Comparison of ENCODE assay signal across 13 cellular contexts in the genomic region with DNA sequence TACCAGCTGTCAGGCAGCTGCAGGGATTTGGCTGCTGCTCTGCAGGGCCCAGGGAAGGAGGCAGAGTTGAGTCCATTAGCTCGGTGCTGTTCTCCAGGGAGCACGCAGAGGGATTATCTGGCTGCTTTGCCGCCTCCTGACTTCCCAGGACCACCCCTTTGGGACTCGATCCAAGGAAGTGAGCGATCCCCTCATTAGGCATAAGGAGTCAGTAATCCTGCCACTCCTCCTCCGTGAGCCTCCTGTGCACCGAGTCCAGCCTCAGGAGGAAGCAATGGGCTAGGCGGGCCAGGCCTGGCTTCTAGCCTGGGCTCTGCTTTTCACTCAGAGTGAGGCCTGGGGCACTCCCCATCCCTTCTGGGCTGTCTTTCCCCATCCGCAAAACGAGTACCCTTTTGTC.
DNase-seq lines count a peak whose midpoint lies in the region; ATAC-seq and TF ChIP-seq lines count a peak whose summit lies in the region.
"Had no signal": no experiment of that assay in that cellular context is flagged by ENCODE, and none has a peak within 500 bp of the region (broad histone marks: within the 10 kb centered on the region; RNA-seq: fewer than 3 reads in every experiment).

No MANE protein-coding gene starts in this region.

- no peaks in the 10 kb centered on the region for H3K36me3 Mint-ChIP-seq in MCF 10A (ENCODE audit: insufficient read depth, unreplicated experiment)

- H3K4me1 ChIP-seq in gastroesophageal sphincter (peaks cover 0 to 32% (median 4%) of the 10 kb centered on the region in 3 donors), spleen (no peaks in the 10 kb centered on the region), upper lobe of left lung (no peaks in the 10 kb centered on the region), tibial nerve (peaks cover 0 to 8% (median 3%) of the 10 kb centered on the region in 4 donors)

- H3K4me3 ChIP-seq in gastroesophageal sphincter = no peak overlapping the region
- no peak overlapping the region for H3K4me3 ChIP-seq in spleen
- no peak overlapping the region for H3K4me3 ChIP-seq in upper lobe of left lung
- no peak overlapping the region for H3K4me3 ChIP-seq in tibial nerve
- H3K4me3 ChIP-seq: dorsolateral prefrontal cortex, skin epidermis, thyroid gland had no signal

- ATAC-seq in gastroesophageal sphincter = peak; percentile 22
- no peak for ATAC-seq in upper lobe of left lung (ENCODE audit: low FRiP score in 2 of 2)

- H3K27me3 ChIP-seq in gastroesophageal sphincter = no peaks in the 10 kb centered on the region
- peaks cover 0 to 7% (median 0%) of the 10 kb centered on the region in 7 donors for H3K27me3 ChIP-seq in spleen (replicated peaks in 1 of 7)
- H3K27me3 ChIP-seq in upper lobe of left lung = no peaks in the 10 kb centered on the region
- no peaks in the 10 kb centered on the region for H3K27me3 ChIP-seq in tibial nerve
- H3K27me3 ChIP-seq: dorsolateral prefrontal cortex, thyroid gland had no signal

- 26 to 41% methylated on average over 3 to 7 of the region's 10 CpGs for WGBS in gastroesophageal sphincter (ENCODE audit: low coverage in 1 of 2), 2 donors
- 59 to 86% (median 80%) methylated on average over 7 to 10 of the region's 10 CpGs for WGBS in spleen, 5 donors
- WGBS in upper lobe of left lung, 2 donors = 80 to 81% methylated on average over 5 to 10 of the region's 10 CpGs
- 50 to 56% methylated on average over 9 to 10 of the region's 10 CpGs for WGBS in tibial nerve, 2 donors

- no peak overlapping the region for H3K27ac ChIP-seq in gastroesophageal sphincter
- no peak overlapping the region for H3K27ac ChIP-seq in spleen
- no peak overlapping the region for H3K27ac ChIP-seq in upper lobe of left lung
- no peak overlapping the region for H3K27ac ChIP-seq in tibial nerve
- H3K27ac ChIP-seq: dorsolateral prefrontal cortex, skin epidermis, thyroid gland had no signal

- H3K9me3 Mint-ChIP-seq in MCF 10A (ENCODE audit: unreplicated experiment) = no peaks in the 10 kb centered on the region

- TF ChIP-seq CTCF in gastroesophageal sphincter (IDR thresholded peaks at IDR 0.05) (no peak), spleen (IDR thresholded peaks at IDR 0.05 in 8 of 11, conservative IDR thresholded peaks at IDR 0.05 in 3 of 11) (no peak), upper lobe of left lung (IDR thresholded peaks at IDR 0.05) (no peak), tibial nerve (IDR thresholded peaks at IDR 0.05) (no peak), MCF 10A (IDR thresholded peaks at IDR 0.05; ENCODE audit: unreplicated experiment) (no peak)

- H3K9me3 ChIP-seq in gastroesophageal sphincter (no peaks in the 10 kb centered on the region), spleen (no peaks in the 10 kb centered on the region), upper lobe of left lung (no peaks in the 10 kb centered on the region), tibial nerve (no peaks in the 10 kb centered on the region)
- H3K9me3 ChIP-seq: thyroid gland had no signal

- CTCF ChIA-PET in MCF 10A (lab: Yijun Ruan, JAX) = no interaction called here

- no peak overlapping the region for H3K27ac Mint-ChIP-seq in MCF 10A (ENCODE audit: low read depth, unreplicated experiment)

- DNase-seq in NCI-H2081 (lab: John Stamatoyannopoulos, UW) (peak; percentile 42 to 71), NCI-H2081 treated with DMSO at 0.1 percent for 48 hours (lab: John Stamatoyannopoulos, UW) (no peak), NCI-H446 (lab: John Stamatoyannopoulos, UW) (peak; percentile 53 to 88), spleen (peak; percentile 59), upper lobe of left lung (no peak), tibial nerve (ENCODE audit: low spot score in 2 of 2) (no peak), MCF 10A (ENCODE audit: unreplicated experiment) (no peak)
- DNase-seq: activated T-cell treated with anti-CD3 and anti-CD28 coated beads, Interleukin-2, amount 50 U/mL, for 48 hours; dorsolateral prefrontal cortex; SW 1271; thyroid gland had no signal

- POLR2A ChIA-PET in MCF 10A (lab: Yijun Ruan, JAX) = no interaction called here

- no peak for TF ChIP-seq EP300 in gastroesophageal sphincter (IDR thresholded peaks at IDR 0.05)
- TF ChIP-seq EP300 in upper lobe of left lung (IDR thresholded peaks at IDR 0.05) = no peak
- no peak for TF ChIP-seq EP300 in tibial nerve (IDR thresholded peaks at IDR 0.05)

- no TSS peak for BruUV-seq in MCF 10A (replicated peaks; lab: Mats Ljungman, UMichigan)

- intact Hi-C loops in spleen (cut with DNase I; ENCODE audit: low total_unique reads) = no loop called here
- intact Hi-C loops in MCF 10A (cut with micrococcal nuclease) = no loop called here

- H3K36me3 ChIP-seq in gastroesophageal sphincter (no peaks in the 10 kb centered on the region), spleen (no peaks in the 10 kb centered on the region), upper lobe of left lung (no peaks in the 10 kb centered on the region), tibial nerve (no peaks in the 10 kb centered on the region)
- H3K36me3 ChIP-seq: thyroid gland had no signal

- H3K27me3 Mint-ChIP-seq in MCF 10A (ENCODE audit: insufficient read depth, unreplicated experiment) = peaks cover 90% of the 10 kb centered on the region

- TF ChIP-seq POLR2A in gastroesophageal sphincter (IDR thresholded peaks at IDR 0.05) = no peak
- TF ChIP-seq POLR2A in spleen (IDR thresholded peaks at IDR 0.05) = no peak
- no peak for TF ChIP-seq POLR2A in upper lobe of left lung (IDR thresholded peaks at IDR 0.05)
- TF ChIP-seq POLR2A in tibial nerve (IDR thresholded peaks at IDR 0.05) = no peak

- H3K4me3 Mint-ChIP-seq in MCF 10A (ENCODE audit: unreplicated experiment) = no peak overlapping the region

- no peaks in the 10 kb centered on the region for H3K4me1 Mint-ChIP-seq in MCF 10A (ENCODE audit: insufficient read depth, unreplicated experiment)

Comparison
In these comparisons a context has a peak if more than half of its experiments do, and no peak if none do; other contexts are left out.
1. DNase-seq: peak in NCI-H2081 (2 of 2), NCI-H446 (2 of 2) and spleen (single experiment); none in NCI-H2081 treated with DMSO at 0.1 percent for 48 hours (single experiment), upper lobe of left lung (0 of 2), tibial nerve (0 of 2) and MCF 10A (single experiment).